Comparison of ENCODE assay signal across 19 cellular contexts in the genomic region with DNA sequence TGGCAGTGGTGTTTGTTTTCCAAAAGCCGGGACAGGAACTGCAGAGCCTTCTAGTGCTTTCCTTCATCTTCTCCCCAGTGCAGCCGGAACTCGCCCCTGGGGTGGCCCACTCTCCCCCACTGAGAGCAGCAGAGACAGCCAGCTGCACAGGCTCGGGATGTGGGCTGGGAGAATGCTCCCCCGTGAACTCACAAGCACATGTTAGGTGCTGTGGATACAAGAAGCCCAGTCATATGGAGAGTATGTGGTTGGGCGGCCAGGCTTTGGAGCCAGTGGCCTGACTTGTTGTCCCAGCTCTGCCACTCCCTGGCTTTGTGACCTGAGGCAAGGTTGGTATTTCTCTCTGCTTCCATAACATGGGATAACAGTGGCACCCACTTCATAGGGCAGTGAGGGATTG. TPM values are rescaled to one million over a fixed set of nuclear protein-coding genes. Genes with fewer than 3 reads are reported as not detected.
DNase-seq lines count a peak whose midpoint lies in the region; ATAC-seq and TF ChIP-seq lines count a peak whose summit lies in the region.
"Had no signal": no experiment of that assay in that cellular context is flagged by ENCODE, and none has a peak within 500 bp of the region (broad histone marks: within the 10 kb centered on the region; RNA-seq: fewer than 3 reads in every experiment).

No MANE protein-coding gene starts in this region.

- POLR2A ChIA-PET in HCT116 (lab: Charles Lee) (no interaction called here), WTC11 (lab: Charles Lee) (no interaction called here)

- RAD21 ChIA-PET in HCT116 (lab: Charles Lee; ENCODE audit: low non-redundant PET in 1 of 2, low total read pairs in 2 of 2, uncharacterized antibody in 2 of 2, unreplicated experiment in 2 of 2): no interaction called here

- no peaks in the 10 kb centered on the region; the same call in 1 of the 2 replicates for H3K27me3 Mint-ChIP-seq in WTC11 (ENCODE audit: low read depth)
- H3K27me3 Mint-ChIP-seq: central memory CD8-positive, alpha-beta T cell had no signal

- H3K27ac ChIP-seq in HCT116 (ENCODE audit: low read depth, low read length): no peak overlapping the region
- peak overlapping the region; percentile 13 to 24 for H3K27ac ChIP-seq in prostate gland
- no peak overlapping the region for H3K27ac ChIP-seq in esophagus muscularis mucosa (replicated peaks in 1 of 4)

- no peak for TF ChIP-seq CTCF in HCT116 (IDR thresholded peaks at IDR 0.05 in 2 of 3, conservative IDR thresholded peaks at IDR 0.05 in 1 of 3; ENCODE audit: borderline replicate concordance in 1 of 3, insufficient read depth in 1 of 3, low read depth in 2 of 3, low read length in 2 of 3)
- no peak for TF ChIP-seq CTCF in astrocyte of the spinal cord (IDR thresholded peaks at IDR 0.05; ENCODE audit: low read depth, low read length)
- no peak for TF ChIP-seq CTCF in prostate gland (IDR thresholded peaks at IDR 0.05)
- TF ChIP-seq CTCF in WTC11 (IDR thresholded peaks at IDR 0.05): no peak
- no peak for TF ChIP-seq CTCF in esophagus muscularis mucosa (IDR thresholded peaks at IDR 0.05)

- no peak for TF ChIP-seq RAD21 in HCT116 (IDR thresholded peaks at IDR 0.05; ENCODE audit: low read depth)

- H4K20me1 ChIP-seq in HCT116 (ENCODE audit: insufficient read depth): no peaks in the 10 kb centered on the region
- H4K20me1 ChIP-seq: BLaER1 treated with 17β-estradiol and CSF1 and Interleukin-3, amounts not matched to agents 10 nM and 100 nM had no signal

- no peak overlapping the region for H3K4me3 Mint-ChIP-seq in WTC11
- H3K4me3 Mint-ChIP-seq: central memory CD8-positive, alpha-beta T cell; GM23338; stimulated activated memory B cell treated with anti-CD40 and anti-IgM and Interleukin-4, amounts not matched to agents 10 μg/mL and 1 μg/mL and 100 μg/mL, for 72 hours had no signal

- no peaks in the 10 kb centered on the region; the same call in 1 of the 2 replicates for H3K27me3 ChIP-seq in HCT116 (ENCODE audit: insufficient read depth, low read length)
- H3K27me3 ChIP-seq in prostate gland (replicated peaks; ENCODE audit: insufficient read depth): no peaks in the 10 kb centered on the region
- no peaks in the 10 kb centered on the region for H3K27me3 ChIP-seq in esophagus muscularis mucosa
- H3K27me3 ChIP-seq: BLaER1 treated with 17β-estradiol and CSF1 and Interleukin-3, amounts not matched to agents 10 nM and 100 nM had no signal

- TF ChIP-seq EP300 in esophagus muscularis mucosa (IDR thresholded peaks at IDR 0.05): no peak

- H3K9me3 Mint-ChIP-seq in WTC11: no peaks in the 10 kb centered on the region
- H3K9me3 Mint-ChIP-seq: central memory CD8-positive, alpha-beta T cell; GM23338; stimulated activated memory B cell treated with anti-CD40 and anti-IgM and Interleukin-4, amounts not matched to agents 10 μg/mL and 1 μg/mL and 100 μg/mL, for 72 hours had no signal

- H2AFZ ChIP-seq in HCT116 (ENCODE audit: low read depth, low read length, poor library complexity, severe bottlenecking): no peak overlapping the region
- H2AFZ ChIP-seq: GM23338 had no signal

- ATAC-seq in HCT116 (0 out of 2 replicates have a peak, but pooled peaks have one; percentile 14), WTC11 (no peak), HG03520 (IDR thresholded peaks at IDR 0.05; ENCODE audit: unreplicated experiment) (no peak)
- ATAC-seq: GM12878; GM23338; stimulated activated memory B cell treated with anti-CD40 and anti-IgM and Interleukin-4, amounts not matched to agents 10 μg/mL and 1 μg/mL and 100 μg/mL, for 72 hours had no signal

- no peaks in the 10 kb centered on the region for H3K9me3 ChIP-seq in HCT116 (ENCODE audit: control insufficient read depth in 1 of 2, insufficient read depth in 1 of 2, low read depth in 1 of 2, low read length in 2 of 2)
- no peaks in the 10 kb centered on the region for H3K9me3 ChIP-seq in prostate gland
- H3K9me3 ChIP-seq in esophagus muscularis mucosa: no peaks in the 10 kb centered on the region

- intact Hi-C loops in HCT116 (cut with micrococcal nuclease) (no loop called here), prostate gland (cut with DNase I) (no loop called here), esophagus muscularis mucosa (cut with DNase I) (no loop called here)

- CTCF ChIA-PET in HCT116 (lab: Charles Lee) (no interaction called here), WTC11 (lab: Charles Lee) (interaction anchor here (2.0 kb wide), 1 partner anchor 100 kb away, joined by 6 read pairs; no protein-coding TSS in a partner anchor)

- BruUV-seq in HCT116 (replicated peaks; lab: Mats Ljungman, UMichigan): no TSS peak

- H3K4me3 ChIP-seq in HCT116 (replicated peaks in 1 of 2; ENCODE audit: low read depth in 1 of 2, low read length in 2 of 2) (no peak overlapping the region), astrocyte of the spinal cord (ENCODE audit: low read depth, low read length) (no peak overlapping the region), prostate gland (no peak overlapping the region), esophagus muscularis mucosa (no peak overlapping the region)
- H3K4me3 ChIP-seq: BLaER1 treated with 17β-estradiol and CSF1 and Interleukin-3, amounts not matched to agents 10 nM and 100 nM; GM12878; GM23338 had no signal

- no peaks in the 10 kb centered on the region for H3K36me3 Mint-ChIP-seq in WTC11
- H3K36me3 Mint-ChIP-seq: stimulated activated memory B cell treated with anti-CD40 and anti-IgM and Interleukin-4, amounts not matched to agents 10 μg/mL and 1 μg/mL and 100 μg/mL, for 72 hours had no signal

- H3K27ac Mint-ChIP-seq in WTC11: no peak overlapping the region; the same call in 1 of the 2 replicates
- H3K27ac Mint-ChIP-seq: GM23338; stimulated activated memory B cell treated with anti-CD40 and anti-IgM and Interleukin-4, amounts not matched to agents 10 μg/mL and 1 μg/mL and 100 μg/mL, for 72 hours had no signal

- 0 out of 2 replicates have a peak, but pooled peaks cover 4% of the 10 kb centered on the region for H3K4me1 Mint-ChIP-seq in WTC11

- TF ChIP-seq POLR2A in HCT116 (IDR thresholded peaks at IDR 0.05; ENCODE audit: borderline replicate concordance, extremely low read depth, insufficient read depth, insufficient read length) (no peak), prostate gland (IDR thresholded peaks at IDR 0.05) (no peak), esophagus muscularis mucosa (IDR thresholded peaks at IDR 0.05; ENCODE audit: low read depth) (no peak)

- peaks cover 8 to 25% of the 10 kb centered on the region in 2 experiments for H3K4me1 ChIP-seq in HCT116 (ENCODE audit: control insufficient read depth in 1 of 2, insufficient read depth in 2 of 2, low read length in 2 of 2)
- no peaks in the 10 kb centered on the region for H3K4me1 ChIP-seq in prostate gland (replicated peaks)
- H3K4me1 ChIP-seq in esophagus muscularis mucosa: peaks cover 3 to 26% (median 14%) of the 10 kb centered on the region in 4 donors

- in situ Hi-C loops in astrocyte of the spinal cord (cut with HindIII; ENCODE audit: low sequenced_read_pairs): no loop called here

- no peak overlapping the region for H3K9ac ChIP-seq in HCT116 (ENCODE audit: low read length)

- DNase-seq in HCT116 (ENCODE audit: low read depth, low spot score) (no peak), astrocyte of the spinal cord (ENCODE audit: low read depth, low spot score) (peak; percentile 42), iris pigment epithelial cell (ENCODE audit: low read depth) (peak; percentile 26), prostate gland (ENCODE audit: low spot score) (no peak), WTC11 (ENCODE audit: low spot score) (no peak), esophagus muscularis mucosa (ENCODE audit: extremely low spot score) (no peak), mesenteric fat pad (ENCODE audit: low spot score) (no peak)
- DNase-seq: DMS79 treated with DMSO at 0.1 percent for 48 hours; erythroblast; NCI-H2081 treated with DMSO at 0.1 percent for 48 hours; NK-92 treated with Interleukin-12 subunit alpha and Interleukin-12 subunit beta, amount 100 ng/mL, for 24 hours; retina; stimulated activated CD4-positive, alpha-beta T cell treated with anti-CD3 and anti-CD28 coated beads, Interleukin-4, amount 100 ng/mL, for 4 hours had no signal

- H3K79me2 ChIP-seq in HCT116 (ENCODE audit: insufficient read depth, low read length): no peaks in the 10 kb centered on the region

- no peaks in the 10 kb centered on the region for H3K36me3 ChIP-seq in HCT116 (ENCODE audit: control insufficient read depth in 1 of 2, insufficient read depth in 2 of 2, low read length in 2 of 2)
- H3K36me3 ChIP-seq in prostate gland: no peaks in the 10 kb centered on the region
- H3K36me3 ChIP-seq in esophagus muscularis mucosa: no peaks in the 10 kb centered on the region
- H3K36me3 ChIP-seq: BLaER1 treated with 17β-estradiol and CSF1 and Interleukin-3, amounts not matched to agents 10 nM and 100 nM had no signal

- 0 out of 2 replicates have a peak overlapping the region, but pooled peaks have one; percentile 6 for H3K4me2 ChIP-seq in HCT116 (ENCODE audit: low read length)
- H3K4me2 ChIP-seq: BLaER1 treated with 17β-estradiol and CSF1 and Interleukin-3, amounts not matched to agents 10 nM and 100 nM; GM23338 had no signal

- WGBS in prostate gland: 37% methylated on average over 6 of the region's 6 CpGs
- WGBS in esophagus muscularis mucosa: 90% methylated on average over 3 of the region's 6 CpGs

- no peaks in the 10 kb centered on the region for H3K9me2 ChIP-seq in HCT116 (ENCODE audit: insufficient read depth)

TF ChIP-seq in HCT116, 20 proteins besides CTCF, POLR2A, EP300 and RAD21 (continues in another document):
- no peak for TF ChIP-seq SIN3A (IDR thresholded peaks at IDR 0.05; ENCODE audit: low read depth)

TF ChIP-seq in WTC11, 78 proteins besides CTCF, POLR2A, EP300 and RAD21:
- TF ChIP-seq SMAD4 (CRISPR knock-in tag; IDR thresholded peaks at IDR 0.05): no peak
- no peak for TF ChIP-seq IRF2 (CRISPR knock-in tag; IDR thresholded peaks at IDR 0.05; ENCODE audit: borderline replicate concordance, low read depth)
- TF ChIP-seq ATF1 (CRISPR knock-in tag; IDR thresholded peaks at IDR 0.05): no peak
- no peak for TF ChIP-seq ELF4 (CRISPR knock-in tag; IDR thresholded peaks at IDR 0.05; ENCODE audit: low read depth)
- no peak for TF ChIP-seq GTF2I (CRISPR knock-in tag; conservative IDR thresholded peaks at IDR 0.05)
- TF ChIP-seq KAT7 (CRISPR knock-in tag; IDR thresholded peaks at IDR 0.05; ENCODE audit: borderline replicate concordance): no peak
- no peak for TF ChIP-seq ZNF138 (CRISPR knock-in tag; conservative IDR thresholded peaks at IDR 0.05)
- TF ChIP-seq ZNF263 (CRISPR knock-in tag; IDR thresholded peaks at IDR 0.05; ENCODE audit: low read depth): no peak
TF ChIP-seq in WTC11: peak in this region for 0.

RNA-seq across cellular contexts. Expression of gene KIAA0232, which starts 9.4 kb away (rescaled TPM):
- total RNA-seq in HCT116 (2021; ENCODE audit: unreplicated experiment): 18.1 TPM
- 5.3 and 6.5 TPM in 2 replicates for polyA plus RNA-seq in HCT116 (2012)
- total RNA-seq in prostate gland: 10 to 100 TPM; 35.3 to 42.1 TPM
- total RNA-seq in WTC11 (2021): 18.5 to 23.2 TPM (median 21.0 TPM) in 3 replicates
- total RNA-seq in esophagus muscularis mucosa: 10 to 100 TPM; 34.6 to 54.0 (median 47.8) TPM
- total RNA-seq in mesenteric fat pad: 33.4 TPM

RNA-seq across cellular contexts. Expression of gene BLOC1S4, which starts 57.1 kb away (rescaled TPM):
- total RNA-seq in HCT116 (2021; ENCODE audit: unreplicated experiment): 15.7 TPM
- 13.0 and 15.2 TPM in 2 replicates for polyA plus RNA-seq in HCT116 (2012)
- 10 to 100 TPM; 20.4 to 35.2 TPM for total RNA-seq in prostate gland
- total RNA-seq in WTC11 (2021): 21.4 to 23.4 TPM (median 21.9 TPM) in 3 replicates
- total RNA-seq in esophagus muscularis mucosa: 10 to 100 TPM; 15.8 to 21.9 (median 17.9) TPM
- 14.2 TPM for total RNA-seq in mesenteric fat pad

Comparison
In these comparisons a context has a peak if more than half of its experiments do, and no peak if none do; other contexts are left out.
1. DNase-seq: peak in astrocyte of the spinal cord (single experiment) and iris pigment epithelial cell (single experiment); none in HCT116 (single experiment), prostate gland (single experiment), WTC11 (single experiment), esophagus muscularis mucosa (single experiment) and mesenteric fat pad (single experiment).
2. H3K27ac ChIP-seq: peak in prostate gland (2 of 2); none in HCT116 (single experiment) and esophagus muscularis mucosa (0 of 4).